8 cellular contexts compared by ENCODE assay signal in the genomic region with DNA sequence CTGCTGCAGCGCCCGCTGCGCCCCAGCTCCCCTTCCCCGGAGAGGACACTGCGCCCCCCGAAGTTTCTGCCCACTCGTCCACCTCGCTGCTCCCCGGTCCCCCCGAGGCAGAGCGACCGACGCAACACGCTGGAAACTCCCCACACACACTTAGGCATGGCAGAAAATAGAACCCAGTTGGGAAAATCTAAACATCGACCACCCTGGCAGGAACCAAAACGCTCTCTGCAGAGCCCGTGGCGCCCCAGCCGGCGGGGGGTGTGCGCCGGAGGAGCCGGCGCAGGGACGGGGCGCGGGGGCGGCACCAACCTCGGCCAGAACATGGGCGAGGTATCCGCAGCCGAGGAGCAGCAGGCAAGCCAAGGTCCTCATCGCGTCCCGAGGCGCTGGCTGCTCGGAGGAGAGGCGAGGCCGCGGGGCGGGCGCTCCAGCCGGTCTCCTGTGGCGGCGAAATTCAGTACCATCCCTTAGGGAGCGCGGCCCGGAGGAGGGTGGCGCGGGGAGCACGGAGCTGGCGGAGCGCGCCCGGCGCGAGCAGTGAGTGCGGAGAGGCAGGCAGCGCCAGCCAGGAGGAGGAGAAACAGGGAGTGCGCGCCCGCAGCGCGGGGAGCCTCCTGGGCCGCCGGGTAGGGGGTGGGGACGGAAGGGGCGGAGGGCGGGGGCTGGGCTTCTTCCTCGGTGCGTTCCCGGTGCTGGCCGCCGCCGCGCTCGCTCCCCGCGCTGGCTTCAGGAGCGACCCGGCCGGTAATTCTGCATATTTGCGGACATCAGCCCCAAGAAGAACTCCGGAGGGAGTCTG. TPM values are rescaled to one million over a fixed set of nuclear protein-coding genes. Genes with fewer than 3 reads are reported as not detected.
A peak's percentile ranks its signal among the peaks of the same experiment; 100 is the strongest.
DNase-seq lines count a peak whose midpoint lies in the region; ATAC-seq and TF ChIP-seq lines count a peak whose summit lies in the region.

No MANE protein-coding gene starts in this region.

- peak overlapping the region; percentile 76 to 78 for H3K4me3 Mint-ChIP-seq in effector memory CD8-positive, alpha-beta T cell

- WGBS in lower leg skin, 2 donors, result 1 to 2% methylated on average over 62 to 81 of the region's 84 CpGs

- H3K27ac Mint-ChIP-seq in effector memory CD8-positive, alpha-beta T cell, result no peak overlapping the region

- in situ Hi-C loops in KBM-7 (cut with MboI; ENCODE audit: low pct_unique_long_range_greater_than_20kb, low sequenced_read_pairs), result no loop called here

- H3K4me3 ChIP-seq in WI38 (ENCODE audit: low read depth, low read length), result peak overlapping the region; percentile 68
- peak overlapping the region; percentile 49 for H3K4me3 ChIP-seq in lower leg skin (ENCODE audit: low read depth, poor library complexity, severe bottlenecking)

- peaks cover 9 to 11% of the 10 kb centered on the region in 2 donors for H3K4me1 Mint-ChIP-seq in effector memory CD8-positive, alpha-beta T cell (ENCODE audit: low read depth in 2 of 2)

- H3K36me3 Mint-ChIP-seq in effector memory CD8-positive, alpha-beta T cell (ENCODE audit: insufficient read depth), result peaks cover 3% of the 10 kb centered on the region

- DNase-seq in EH (ENCODE audit: low read depth) (peak; percentile 85), KBM-7 (peak; percentile 71), lower leg skin (ENCODE audit: low spot score in 2 of 2) (peak; percentile 59 to 95)
- no peak for DNase-seq in effector memory CD8-positive, alpha-beta T cell
- peak; percentile 45 for DNase-seq in stimulated activated CD4-positive, alpha-beta T cell treated with anti-CD3 and anti-CD28 coated beads, Interleukin-4, amount 100 ng/mL, for 24 hours

- intact Hi-C loops in lower leg skin (cut with DNase I; ENCODE audit: low total_unique reads), result no loop called here

- ATAC-seq in effector memory CD8-positive, alpha-beta T cell (replicated peaks), result peak; percentile 13
- no peak for ATAC-seq in GM21367 (IDR thresholded peaks at IDR 0.05; ENCODE audit: unreplicated experiment)
- ATAC-seq in GM19455 (IDR thresholded peaks at IDR 0.05; ENCODE audit: unreplicated experiment), result no peak

- TF ChIP-seq CTCF in WI38 (IDR thresholded peaks at IDR 0.05; ENCODE audit: low read depth, low read length) (no peak), lower leg skin (IDR thresholded peaks at IDR 0.05) (no peak)

- peaks cover 25 to 61% of the 10 kb centered on the region in 2 donors for H3K27me3 Mint-ChIP-seq in effector memory CD8-positive, alpha-beta T cell

- TF ChIP-seq POLR2A in lower leg skin (IDR thresholded peaks at IDR 0.05), result no peak

- no peaks in the 10 kb centered on the region for H3K9me3 Mint-ChIP-seq in effector memory CD8-positive, alpha-beta T cell

RNA-seq across cellular contexts. Expression of a gene that starts 0.8 kb away (rescaled TPM):
- total RNA-seq in lower leg skin, result 10 to 100 TPM; 13.0 to 27.0 (median 20.5) TPM

Comparison
In these comparisons a context has a peak if more than half of its experiments do, and no peak if none do; other contexts are left out.
1. DNase-seq: peak in EH (single experiment), KBM-7 (single experiment), lower leg skin (2 of 2) and stimulated activated CD4-positive, alpha-beta T cell treated with anti-CD3 and anti-CD28 coated beads, Interleukin-4, amount 100 ng/mL, for 24 hours (single experiment); none in effector memory CD8-positive, alpha-beta T cell (0 of 3).